10 cellular contexts compared by ENCODE assay signal in genomic region chr17:42653179-42654124, GRCh38. TPM values are rescaled to one million over a fixed set of nuclear protein-coding genes. Genes with fewer than 3 reads are reported as not detected.
DNase-seq lines count a peak whose midpoint lies in the region; ATAC-seq and TF ChIP-seq lines count a peak whose summit lies in the region.
"Had no signal": no experiment of that assay in that cellular context is flagged by ENCODE, and none has a peak within 500 bp of the region (broad histone marks: within the 10 kb centered on the region; RNA-seq: fewer than 3 reads in every experiment).

No MANE protein-coding gene starts in this region.

- no peaks in the 10 kb centered on the region for H3K27me3 ChIP-seq in uterus

- CTCF ChIA-PET in activated naive CD4-positive, alpha-beta T cell treated with anti-CD3 and anti-CD28 coated beads for 36 hours (lab: Charles Lee) = interaction anchor here (1.0 kb wide), 1 partner anchor 75 kb away, joined by 4 read pairs; no protein-coding TSS in a partner anchor
- CTCF ChIA-PET in OCI-LY7 (lab: Charles Lee; ENCODE audit: unreplicated experiment) = no interaction called here

- no peak overlapping the region for H3K4me2 ChIP-seq in OCI-LY7 (ENCODE audit: low read length)

- peak overlapping the region; percentile 36 for H3K4me3 ChIP-seq in epithelial cell of proximal tubule (ENCODE audit: low read depth, low read length)
- H3K4me3 ChIP-seq in uterus = peak overlapping the region; percentile 25 to 34
- H3K4me3 ChIP-seq in OCI-LY7 (ENCODE audit: low read depth, low read length, poor library complexity, severe bottlenecking) = no peak overlapping the region

- no peak for DNase-seq in activated naive CD4-positive, alpha-beta T cell treated with anti-CD3 and anti-CD28 coated beads for 36 hours
- DNase-seq in activated naive CD4-positive, alpha-beta T cell treated with anti-CD3 and anti-CD28 coated beads, Interleukin-2, amount 50 U/mL, for 72 hours (ENCODE audit: low spot score in 2 of 2) = no peak
- DNase-seq in epithelial cell of proximal tubule (ENCODE audit: low read depth) = no peak
- peak; percentile 60 for DNase-seq in midbrain (lab: John Stamatoyannopoulos, UW)
- peak; percentile 80 to 82 for DNase-seq in uterus
- DNase-seq in OCI-LY7 (ENCODE audit: low spot score) = no peak
- no peak for DNase-seq in NCI-H226
- DNase-seq in activated CD4-positive, CD25-positive, alpha-beta regulatory T cell (lab: John Stamatoyannopoulos, UW) = no peak
- DNase-seq: activated CD4-positive, alpha-beta memory T cell treated with anti-CD3 and anti-CD28 coated beads for 36 hours; CD4-positive, CD25-positive, alpha-beta regulatory T cell had no signal

- H3K27ac ChIP-seq in uterus (peak overlapping the region; percentile 83 to 96), OCI-LY7 (ENCODE audit: low read depth, low read length, poor library complexity, severe bottlenecking) (no peak overlapping the region)

- no peaks in the 10 kb centered on the region for H3K36me3 Mint-ChIP-seq in activated naive CD4-positive, alpha-beta T cell treated with anti-CD3 and anti-CD28 coated beads for 36 hours (ENCODE audit: low read depth)
- H3K36me3 Mint-ChIP-seq in activated naive CD4-positive, alpha-beta T cell treated with anti-CD3 and anti-CD28 coated beads, Interleukin-2, amount 50 U/mL, for 72 hours = peaks cover 0 to 4% of the 10 kb centered on the region in 2 donors
- H3K36me3 Mint-ChIP-seq: activated CD4-positive, alpha-beta memory T cell treated with anti-CD3 and anti-CD28 coated beads for 36 hours; CD4-positive, CD25-positive, alpha-beta regulatory T cell had no signal

- no TSS peak for BruUV-seq in OCI-LY7 (replicated peaks; lab: Mats Ljungman, UMichigan)

- no peaks in the 10 kb centered on the region for H4K20me1 ChIP-seq in OCI-LY7 (ENCODE audit: insufficient read depth, low read length)

- H3K36me3 ChIP-seq in uterus (no peaks in the 10 kb centered on the region), OCI-LY7 (ENCODE audit: insufficient read depth, low read length) (no peaks in the 10 kb centered on the region)

- no peak for ATAC-seq in activated naive CD4-positive, alpha-beta T cell treated with anti-CD3 and anti-CD28 coated beads, Interleukin-2, amount 50 U/mL, for 72 hours

- no peak overlapping the region for H3K27ac Mint-ChIP-seq in activated naive CD4-positive, alpha-beta T cell treated with anti-CD3 and anti-CD28 coated beads for 36 hours
- no peak overlapping the region for H3K27ac Mint-ChIP-seq in activated naive CD4-positive, alpha-beta T cell treated with anti-CD3 and anti-CD28 coated beads, Interleukin-2, amount 50 U/mL, for 72 hours
- H3K27ac Mint-ChIP-seq: activated CD4-positive, alpha-beta memory T cell treated with anti-CD3 and anti-CD28 coated beads for 36 hours; CD4-positive, CD25-positive, alpha-beta regulatory T cell had no signal

- H3K4me1 ChIP-seq in uterus (peaks cover 0 to 6% of the 10 kb centered on the region in 2 donors), OCI-LY7 (ENCODE audit: insufficient read depth, low read length, poor library complexity, severe bottlenecking) (peaks cover 2% of the 10 kb centered on the region)

- intact Hi-C loops in activated naive CD4-positive, alpha-beta T cell treated with anti-CD3 and anti-CD28 coated beads for 36 hours (cut with micrococcal nuclease) = no loop called here
- intact Hi-C loops in uterus (cut with DNase I; ENCODE audit: low total_unique reads) (no loop called here), OCI-LY7 (cut with micrococcal nuclease; ENCODE audit: unreplicated experiment) (no loop called here)

- H3K4me3 Mint-ChIP-seq in activated naive CD4-positive, alpha-beta T cell treated with anti-CD3 and anti-CD28 coated beads for 36 hours = peak overlapping the region; percentile 18
- H3K4me3 Mint-ChIP-seq: activated CD4-positive, alpha-beta memory T cell treated with anti-CD3 and anti-CD28 coated beads for 36 hours had no signal

- peaks cover 10% of the 10 kb centered on the region for H3K27me3 Mint-ChIP-seq in activated naive CD4-positive, alpha-beta T cell treated with anti-CD3 and anti-CD28 coated beads for 36 hours (ENCODE audit: low read depth)

- peak; percentile 42 to 49 for TF ChIP-seq POLR2A in uterus (IDR thresholded peaks at IDR 0.05)

- H3K79me2 ChIP-seq in OCI-LY7 (ENCODE audit: insufficient read depth, low read depth, low read length) = no peaks in the 10 kb centered on the region

- H3K9me3 ChIP-seq in uterus = no peaks in the 10 kb centered on the region
- peaks cover 5% of the 10 kb centered on the region; the same call in 1 of the 2 replicates for H3K9me3 ChIP-seq in OCI-LY7 (ENCODE audit: low read length)

- no peak for TF ChIP-seq CTCF in epithelial cell of proximal tubule (conservative IDR thresholded peaks at IDR 0.05; ENCODE audit: low read depth, low read length)
- TF ChIP-seq CTCF in uterus (IDR thresholded peaks at IDR 0.05) = no peak
- no peak for TF ChIP-seq CTCF in OCI-LY7 (conservative IDR thresholded peaks at IDR 0.05; ENCODE audit: low read length)

- H3K4me1 Mint-ChIP-seq in activated naive CD4-positive, alpha-beta T cell treated with anti-CD3 and anti-CD28 coated beads for 36 hours (ENCODE audit: low read depth) = peaks cover 17% of the 10 kb centered on the region

- no peaks in the 10 kb centered on the region for H3K9me2 ChIP-seq in OCI-LY7 (ENCODE audit: insufficient read depth, low read length)

- H3K9me3 Mint-ChIP-seq in activated naive CD4-positive, alpha-beta T cell treated with anti-CD3 and anti-CD28 coated beads for 36 hours = peaks cover 3% of the 10 kb centered on the region
- H3K9me3 Mint-ChIP-seq in activated naive CD4-positive, alpha-beta T cell treated with anti-CD3 and anti-CD28 coated beads, Interleukin-2, amount 50 U/mL, for 72 hours = peaks cover 4 to 9% of the 10 kb centered on the region in 2 donors
- H3K9me3 Mint-ChIP-seq: activated CD4-positive, alpha-beta memory T cell treated with anti-CD3 and anti-CD28 coated beads for 36 hours had no signal

- POLR2A ChIA-PET in OCI-LY7 (lab: Charles Lee) = no interaction called here

- no peak overlapping the region for H2AFZ ChIP-seq in OCI-LY7 (ENCODE audit: low read length)

RNA-seq across cellular contexts. Expression of gene TUBG2, which starts 5.6 kb away (rescaled TPM):
- total RNA-seq in activated naive CD4-positive, alpha-beta T cell treated with anti-CD3 and anti-CD28 coated beads for 36 hours = 1 to 10 TPM; 9.1 to 9.9 TPM
- total RNA-seq in activated naive CD4-positive, alpha-beta T cell treated with anti-CD3 and anti-CD28 coated beads, Interleukin-2, amount 50 U/mL, for 72 hours = 10 to 100 TPM; 12.7 to 23.3 TPM
- 8.2 and 14.2 TPM in 2 replicates for total RNA-seq in epithelial cell of proximal tubule
- total RNA-seq in uterus = 10 to 100 TPM in 3 of 4 donors, 1 to 10 TPM in 1; 9.7 to 60.7 (median 27.6) TPM
- total RNA-seq in OCI-LY7 (2014; rRNA removed; shearing (Covaris generic)) = 5.5 and 10.4 TPM in 2 replicates
- 22.5 and 23.4 TPM in 2 replicates for total RNA-seq in OCI-LY7 (2022)

RNA-seq across cellular contexts. Expression of gene PLEKHH3, which starts 23.3 kb away (rescaled TPM):
- total RNA-seq in activated naive CD4-positive, alpha-beta T cell treated with anti-CD3 and anti-CD28 coated beads for 36 hours = under 1 TPM; 0.62 to 0.77 TPM
- total RNA-seq in activated naive CD4-positive, alpha-beta T cell treated with anti-CD3 and anti-CD28 coated beads, Interleukin-2, amount 50 U/mL, for 72 hours = 1 to 10 TPM; 1.2 to 2.9 TPM
- total RNA-seq in epithelial cell of proximal tubule (8.5 and 19.1 TPM in 2 replicates), uterus (100 to 1,000 TPM in 1 of 4 donors, 10 to 100 TPM in 1, 1 to 10 TPM in 2; 2.9 to 102 (median 19.2) TPM), OCI-LY7 (2022) (42.9 and 47.5 TPM in 2 replicates)
- total RNA-seq in OCI-LY7 (2014; rRNA removed; shearing (Covaris generic)) = 17.0 and 24.4 TPM in 2 replicates

RNA-seq across cellular contexts. Expression of gene CCR10, which starts 28.2 kb away (rescaled TPM):
- under 1 TPM; 0.14 to 0.20 TPM for total RNA-seq in activated naive CD4-positive, alpha-beta T cell treated with anti-CD3 and anti-CD28 coated beads for 36 hours
- total RNA-seq in activated naive CD4-positive, alpha-beta T cell treated with anti-CD3 and anti-CD28 coated beads, Interleukin-2, amount 50 U/mL, for 72 hours = 1 to 10 TPM in 1 of 2 donors, under 1 TPM in 1; 0.78 to 1.0 TPM
- total RNA-seq in epithelial cell of proximal tubule = 3.0 and 6.5 TPM in 2 replicates
- 10 to 100 TPM in 1 of 4 donors, 1 to 10 TPM in 1, under 1 TPM in 2; 0.26 to 17.9 (median 1.6) TPM for total RNA-seq in uterus
- total RNA-seq in OCI-LY7 (2014; rRNA removed; shearing (Covaris generic)) = 0.82 and 1.0 TPM in 2 replicates
- 2.0 and 3.3 TPM in 2 replicates for total RNA-seq in OCI-LY7 (2022)

RNA-seq across cellular contexts. Expression of gene CNTNAP1, which starts 28.9 kb away (rescaled TPM):
- total RNA-seq in activated naive CD4-positive, alpha-beta T cell treated with anti-CD3 and anti-CD28 coated beads for 36 hours = 1 to 10 TPM; 1.4 to 1.5 TPM
- total RNA-seq in activated naive CD4-positive, alpha-beta T cell treated with anti-CD3 and anti-CD28 coated beads, Interleukin-2, amount 50 U/mL, for 72 hours = 1 to 10 TPM in 1 of 2 donors, under 1 TPM in 1; 0.43 to 4.4 TPM
- total RNA-seq in epithelial cell of proximal tubule (4.1 and 11.8 TPM in 2 replicates), uterus (10 to 100 TPM in 3 of 4 donors, 1 to 10 TPM in 1; 1.5 to 61.5 (median 26.5) TPM), OCI-LY7 (2022) (6.8 TPM in 2 replicates)
- total RNA-seq in OCI-LY7 (2014; rRNA removed; shearing (Covaris generic)) = 0.95 and 1.0 TPM in 2 replicates

RNA-seq across cellular contexts. Expression of gene TUBG1, which starts 44.0 kb away (rescaled TPM):
- total RNA-seq in activated naive CD4-positive, alpha-beta T cell treated with anti-CD3 and anti-CD28 coated beads for 36 hours = 10 to 100 TPM; 91.3 to 92.0 TPM
- 100 to 1,000 TPM in 1 of 2 donors, 10 to 100 TPM in 1; 56.3 to 151 TPM for total RNA-seq in activated naive CD4-positive, alpha-beta T cell treated with anti-CD3 and anti-CD28 coated beads, Interleukin-2, amount 50 U/mL, for 72 hours
- total RNA-seq in epithelial cell of proximal tubule (96.1 and 142 TPM in 2 replicates), uterus (10 to 100 TPM in 3 of 4 donors, 1 to 10 TPM in 1; 7.9 to 39.4 (median 23.9) TPM), OCI-LY7 (2022) (112 and 114 TPM in 2 replicates)
- total RNA-seq in OCI-LY7 (2014; rRNA removed; shearing (Covaris generic)) = 93.7 and 113 TPM in 2 replicates

Comparison
In these comparisons a context has a peak if more than half of its experiments do, and no peak if none do; other contexts are left out.
1. DNase-seq: peak in midbrain (single experiment) and uterus (2 of 2); none in activated naive CD4-positive, alpha-beta T cell treated with anti-CD3 and anti-CD28 coated beads for 36 hours (single experiment), activated naive CD4-positive, alpha-beta T cell treated with anti-CD3 and anti-CD28 coated beads, Interleukin-2, amount 50 U/mL, for 72 hours (0 of 2), epithelial cell of proximal tubule (single experiment), OCI-LY7 (single experiment), NCI-H226 (single experiment) and activated CD4-positive, CD25-positive, alpha-beta regulatory T cell (0 of 4).